In the genomic region with DNA sequence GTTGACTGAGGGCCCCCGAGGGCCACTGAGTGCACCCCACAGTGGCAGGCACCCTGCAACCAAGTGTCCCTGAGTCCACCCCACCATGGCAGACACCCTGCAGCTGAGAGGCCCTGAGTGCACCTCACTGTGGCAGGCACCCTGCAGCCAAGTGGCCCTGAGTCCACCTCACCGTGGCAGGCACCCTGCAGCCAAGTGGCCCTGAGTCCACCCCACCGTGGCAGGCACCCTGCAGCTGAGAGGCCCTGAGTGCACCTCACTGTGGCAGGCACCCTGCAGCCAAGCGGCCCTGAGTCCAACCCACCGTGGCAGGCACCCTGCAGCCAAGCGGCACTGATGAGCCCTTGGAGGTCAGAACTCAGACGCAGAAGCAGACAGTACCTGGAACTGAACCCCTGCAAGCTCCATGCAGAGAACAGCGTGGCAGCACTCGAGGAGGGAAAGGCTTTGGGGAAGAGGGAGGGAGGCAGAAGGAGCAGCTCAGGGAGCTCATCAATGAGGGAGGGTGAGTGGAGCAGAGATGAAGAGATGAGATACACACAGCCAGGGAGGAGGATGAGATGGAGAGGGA, we compare ENCODE assay signal across 19 cellular contexts.
DNase-seq lines count a peak whose midpoint lies in the region; ATAC-seq and TF ChIP-seq lines count a peak whose summit lies in the region.
"Had no signal": no experiment of that assay in that cellular context is flagged by ENCODE, and none has a peak within 500 bp of the region (broad histone marks: within the 10 kb centered on the region; RNA-seq: fewer than 3 reads in every experiment).

No MANE protein-coding gene starts in this region.

- H3K4me3 ChIP-seq in right atrium auricular region (no peak overlapping the region), neuronal stem cell (ENCODE audit: low read length in 2 of 2) (no peak overlapping the region), upper lobe of right lung (no peak overlapping the region)
- H3K4me3 ChIP-seq: K562, MG63 had no signal

- no CpG with 5 or more reads among the region's 9 CpGs for WGBS in neuronal stem cell (ENCODE audit: extremely low coverage in 2 of 2, insufficient read length in 2 of 2, insufficient replicate concordance in 1 of 2), 2 donors

- H3K18ac ChIP-seq in neuronal stem cell (ENCODE audit: low read length): peak overlapping the region; percentile 2

- H3K27ac ChIP-seq in right atrium auricular region (no peak overlapping the region), cingulate gyrus (ENCODE audit: low read depth, low read length) (peak overlapping the region; percentile 65), neuronal stem cell (replicated peaks; ENCODE audit: low read length) (no peak overlapping the region), upper lobe of right lung (no peak overlapping the region)
- H3K27ac ChIP-seq: HL-60 had no signal

- H3K9me3 ChIP-seq in right atrium auricular region: no peaks in the 10 kb centered on the region
- no peaks in the 10 kb centered on the region for H3K9me3 ChIP-seq in neuronal stem cell (replicated peaks in 1 of 2; ENCODE audit: control insufficient read depth in 2 of 2, insufficient read depth in 1 of 2, low read depth in 1 of 2, low read length in 2 of 2)
- no peaks in the 10 kb centered on the region for H3K9me3 ChIP-seq in upper lobe of right lung
- H3K9me3 ChIP-seq: MG63 had no signal

- no peak overlapping the region for H2AFZ ChIP-seq in neuronal stem cell (ENCODE audit: low read length)

- no peaks in the 10 kb centered on the region for H3K36me3 ChIP-seq in right atrium auricular region
- H3K36me3 ChIP-seq in neuronal stem cell (replicated peaks in 1 of 2; ENCODE audit: control insufficient read depth in 2 of 2, insufficient read depth in 2 of 2, low read length in 2 of 2): no peaks in the 10 kb centered on the region
- no peaks in the 10 kb centered on the region for H3K36me3 ChIP-seq in upper lobe of right lung
- H3K36me3 ChIP-seq: MG63 had no signal

- peaks cover 2% of the 10 kb centered on the region for H3K79me1 ChIP-seq in neuronal stem cell (ENCODE audit: low read depth, low read length)

- H2BK15ac ChIP-seq in neuronal stem cell (ENCODE audit: low read length): no peak overlapping the region

- peak overlapping the region; percentile 35 for H3K23ac ChIP-seq in neuronal stem cell (ENCODE audit: low read depth, low read length, poor library complexity)

- intact Hi-C loops in Right ventricle myocardium superior (cut with DNase I) (no loop called here), upper lobe of right lung (cut with DNase I) (no loop called here)

- H3K9ac ChIP-seq in neuronal stem cell (ENCODE audit: low read depth, low read length, poor library complexity): no peak overlapping the region

- ATAC-seq in Right ventricle myocardium superior (ENCODE audit: poor library complexity) (no peak), upper lobe of right lung (no peak)
- ATAC-seq: HepG2, K562 had no signal

- no peak overlapping the region for H3K4ac ChIP-seq in neuronal stem cell (ENCODE audit: low read length)

- peak overlapping the region; percentile 24 for H2AK5ac ChIP-seq in neuronal stem cell (ENCODE audit: low read depth, low read length)

- H3K27me3 ChIP-seq in right atrium auricular region: no peaks in the 10 kb centered on the region
- H3K27me3 ChIP-seq in neuronal stem cell (ENCODE audit: control insufficient read depth in 3 of 3, insufficient read depth in 3 of 3, low read depth in 1 of 3, low read length in 3 of 3): no peaks in the 10 kb centered on the region
- H3K27me3 ChIP-seq in upper lobe of right lung: no peaks in the 10 kb centered on the region
- H3K27me3 ChIP-seq: MG63 had no signal

- no peak overlapping the region for H2BK12ac ChIP-seq in neuronal stem cell (ENCODE audit: low read length)

- no peak overlapping the region for H4K8ac ChIP-seq in neuronal stem cell (ENCODE audit: low read depth, low read length)

- peak overlapping the region; percentile 39 for H3K14ac ChIP-seq in neuronal stem cell (ENCODE audit: low read length)

- no peak overlapping the region for H2BK120ac ChIP-seq in neuronal stem cell (ENCODE audit: low read depth, low read length)

- TF ChIP-seq CTCF in right atrium auricular region (IDR thresholded peaks at IDR 0.05) (no peak), upper lobe of right lung (IDR thresholded peaks at IDR 0.05) (no peak)

- no peak overlapping the region for H4K91ac ChIP-seq in neuronal stem cell (ENCODE audit: low read depth, low read length, poor library complexity)

- DNase-seq in right atrium auricular region (ENCODE audit: low spot score) (peak; percentile 51), Right ventricle myocardium superior (no peak), neuronal stem cell (ENCODE audit: low spot score) (no peak), upper lobe of right lung (peak; percentile 61), SKM-1 treated with dmso at 0.1 percent for 144 hours (lab: John Stamatoyannopoulos, UW; ENCODE audit: unreplicated experiment) (no peak), NCI-H1694 (lab: John Stamatoyannopoulos, UW) (no peak)
- DNase-seq in activated naive CD4-positive, alpha-beta T cell treated with anti-CD3 and anti-CD28 coated beads, Interleukin-2, amount 50 U/mL, for 16 hours: no peak
- DNase-seq: DMS79, GOT3, MG63, NCI-H1417, NCI-H187, NCI-H446 treated with DMSO at 0.1 percent for 48 hours, NCI-H526 treated with DMSO at 0.1 percent for 48 hours, SHP77 had no signal

- no peak overlapping the region for H2BK5ac ChIP-seq in neuronal stem cell (ENCODE audit: low read length)

- no peak overlapping the region for H3K4me2 ChIP-seq in neuronal stem cell (ENCODE audit: insufficient read depth, low read length, poor library complexity, severe bottlenecking)

- no peaks in the 10 kb centered on the region for H3K4me1 ChIP-seq in right atrium auricular region
- no peaks in the 10 kb centered on the region for H3K4me1 ChIP-seq in neuronal stem cell (ENCODE audit: control insufficient read depth in 2 of 2, insufficient read depth in 1 of 2, low read depth in 1 of 2, low read length in 2 of 2)
- H3K4me1 ChIP-seq in upper lobe of right lung: no peaks in the 10 kb centered on the region

Comparison
In these comparisons a context has a peak if more than half of its experiments do, and no peak if none do; other contexts are left out.
1. DNase-seq: peak in right atrium auricular region (single experiment) and upper lobe of right lung (single experiment); none in Right ventricle myocardium superior (single experiment), neuronal stem cell (single experiment), activated naive CD4-positive, alpha-beta T cell treated with anti-CD3 and anti-CD28 coated beads, Interleukin-2, amount 50 U/mL, for 16 hours (single experiment), SKM-1 treated with dmso at 0.1 percent for 144 hours (single experiment) and NCI-H1694 (single experiment).